ENCODE assay signal across 11 cellular contexts in genomic region chr13:105918842-105919741, GRCh38.
DNase-seq lines count a peak whose midpoint lies in the region; ATAC-seq, FAIRE-seq and TF ChIP-seq lines count a peak whose summit lies in the region.
"Had no signal": no experiment of that assay in that cellular context is flagged by ENCODE, and none has a peak within 500 bp of the region (broad histone marks: within the 10 kb centered on the region; RNA-seq: fewer than 3 reads in every experiment).

No MANE protein-coding gene starts in this region.

- peaks cover 28% of the 10 kb centered on the region for H3K4me1 Mint-ChIP-seq in osteocyte (ENCODE audit: unreplicated experiment)
- no peaks in the 10 kb centered on the region for H3K4me1 Mint-ChIP-seq in activated CD4-positive, alpha-beta T cell treated with anti-CD3 and anti-CD28 coated beads, Interleukin-2, amount 10 ng/mL, durations not matched to agents 24 days and 14 days
- no peaks in the 10 kb centered on the region for H3K4me1 Mint-ChIP-seq in activated CD8-positive, alpha-beta T cell treated with anti-CD3 and anti-CD28 coated beads for 36 hours (ENCODE audit: low read depth)

- H3K9me3 ChIP-seq in PC-3 (ENCODE audit: low read length), result no peaks in the 10 kb centered on the region
- H3K9me3 ChIP-seq: neutrophil had no signal

- H3K4me3 ChIP-seq in PC-3 (ENCODE audit: low read length), result peak overlapping the region; percentile 54
- H3K4me3 ChIP-seq: cardiac muscle cell had no signal

- H3K36me3 Mint-ChIP-seq in osteocyte (ENCODE audit: unreplicated experiment), result no peaks in the 10 kb centered on the region
- no peaks in the 10 kb centered on the region for H3K36me3 Mint-ChIP-seq in activated CD4-positive, alpha-beta T cell treated with anti-CD3 and anti-CD28 coated beads, Interleukin-2, amount 10 ng/mL, durations not matched to agents 24 days and 14 days (ENCODE audit: low read depth)
- H3K36me3 Mint-ChIP-seq in activated CD8-positive, alpha-beta T cell treated with anti-CD3 and anti-CD28 coated beads for 36 hours (ENCODE audit: low read depth), result no peaks in the 10 kb centered on the region

- intact Hi-C loops in PC-3 (cut with micrococcal nuclease), result loop anchor here (2.0 to 5.0 kb wide), 3 partner anchors 178 to 616 kb away; partner anchors contain the start of gene EFNB2
- intact Hi-C loops in activated CD4-positive, alpha-beta T cell treated with anti-CD3 and anti-CD28 coated beads, Interleukin-2, amount 10 ng/mL, durations not matched to agents 24 days and 14 days (cut with micrococcal nuclease), result no loop called here
- intact Hi-C loops in activated CD8-positive, alpha-beta T cell treated with anti-CD3 and anti-CD28 coated beads for 36 hours (cut with micrococcal nuclease), result no loop called here

- H3K4me1 ChIP-seq in PC-3 (ENCODE audit: insufficient read depth, low read length), result peaks cover 29% of the 10 kb centered on the region

- BruUV-seq in PC-3 (replicated peaks; lab: Mats Ljungman, UMichigan), result TSS peak; percentile 40

- POLR2A ChIA-PET in PC-3 (lab: Charles Lee; ENCODE audit: unreplicated experiment), result no interaction called here
- POLR2A ChIA-PET in activated CD8-positive, alpha-beta T cell treated with anti-CD3 and anti-CD28 coated beads for 36 hours (lab: Charles Lee), result no interaction called here

- no peaks in the 10 kb centered on the region for H3K9me2 ChIP-seq in PC-3 (replicated peaks; ENCODE audit: low read length)

- peak overlapping the region; percentile 9 for H3K27ac Mint-ChIP-seq in osteocyte (ENCODE audit: unreplicated experiment)
- no peak overlapping the region for H3K27ac Mint-ChIP-seq in activated CD4-positive, alpha-beta T cell treated with anti-CD3 and anti-CD28 coated beads, Interleukin-2, amount 10 ng/mL, durations not matched to agents 24 days and 14 days
- no peak overlapping the region for H3K27ac Mint-ChIP-seq in activated CD8-positive, alpha-beta T cell treated with anti-CD3 and anti-CD28 coated beads for 36 hours
- H3K27ac Mint-ChIP-seq: T-helper 1 cell treated with Interleukin-12 subunit alpha and Interleukin-12 subunit beta and Interleukin-4 antibody, amounts not matched to agents 30 μg/mL and 1 μg/mL, for 36 hours had no signal

- TF ChIP-seq CTCF in PC-3 (conservative IDR thresholded peaks at IDR 0.05; ENCODE audit: low read depth, low read length) (no peak), osteocyte (IDR thresholded peaks at IDR 0.05) (no peak)
- TF ChIP-seq CTCF in activated CD8-positive, alpha-beta T cell treated with anti-CD3 and anti-CD28 coated beads for 36 hours (IDR thresholded peaks at IDR 0.05), result no peak

- H3K27me3 Mint-ChIP-seq in osteocyte (ENCODE audit: unreplicated experiment), result no peaks in the 10 kb centered on the region
- H3K27me3 Mint-ChIP-seq in activated CD4-positive, alpha-beta T cell treated with anti-CD3 and anti-CD28 coated beads, Interleukin-2, amount 10 ng/mL, durations not matched to agents 24 days and 14 days, result no peaks in the 10 kb centered on the region
- peaks cover 1% of the 10 kb centered on the region for H3K27me3 Mint-ChIP-seq in activated CD8-positive, alpha-beta T cell treated with anti-CD3 and anti-CD28 coated beads for 36 hours

- H3K9ac ChIP-seq in PC-3 (ENCODE audit: low read length), result peak overlapping the region; percentile 89

- H3K27me3 ChIP-seq in PC-3 (ENCODE audit: low read length), result no peaks in the 10 kb centered on the region
- H3K27me3 ChIP-seq: cardiac muscle cell, neutrophil had no signal

- H4K20me1 ChIP-seq in PC-3 (ENCODE audit: low read length), result no peaks in the 10 kb centered on the region

- H3K9me3 Mint-ChIP-seq in osteocyte (ENCODE audit: unreplicated experiment), result peaks cover 6% of the 10 kb centered on the region
- no peaks in the 10 kb centered on the region for H3K9me3 Mint-ChIP-seq in activated CD4-positive, alpha-beta T cell treated with anti-CD3 and anti-CD28 coated beads, Interleukin-2, amount 10 ng/mL, durations not matched to agents 24 days and 14 days
- no peaks in the 10 kb centered on the region for H3K9me3 Mint-ChIP-seq in activated CD8-positive, alpha-beta T cell treated with anti-CD3 and anti-CD28 coated beads for 36 hours
- H3K9me3 Mint-ChIP-seq: T-helper 1 cell treated with Interleukin-12 subunit alpha and Interleukin-12 subunit beta and Interleukin-4 antibody, amounts not matched to agents 30 μg/mL and 1 μg/mL, for 36 hours had no signal

- DNase-seq in H54 (ENCODE audit: insufficient read length, low spot score) (peak; percentile 88), PC-3 (peak; percentile 90), epithelial cell of prostate (ENCODE audit: low read depth, low spot score) (peak; percentile 70), osteocyte (ENCODE audit: extremely low spot score, unreplicated experiment) (no peak), NCI-H1417 treated with DMSO at 0.1 percent for 48 hours (lab: John Stamatoyannopoulos, UW) (no peak)
- no peak for DNase-seq in stimulated activated CD8-positive, alpha-beta memory T cell treated with anti-CD3 and anti-CD28 coated beads, Interleukin-4, amount 100 ng/mL, for 48 hours
- no peak for DNase-seq in activated CD4-positive, alpha-beta T cell treated with anti-CD3 and anti-CD28 coated beads, Interleukin-2, amount 10 ng/mL, durations not matched to agents 24 days and 14 days
- DNase-seq in activated CD8-positive, alpha-beta T cell treated with anti-CD3 and anti-CD28 coated beads for 36 hours, result no peak

- CTCF ChIA-PET in PC-3 (lab: Charles Lee), result no interaction called here
- CTCF ChIA-PET in activated CD8-positive, alpha-beta T cell treated with anti-CD3 and anti-CD28 coated beads for 36 hours (lab: Charles Lee), result no interaction called here

- peak overlapping the region; percentile 32 for H3K4me3 Mint-ChIP-seq in osteocyte (ENCODE audit: unreplicated experiment)
- no peak overlapping the region for H3K4me3 Mint-ChIP-seq in activated CD4-positive, alpha-beta T cell treated with anti-CD3 and anti-CD28 coated beads, Interleukin-2, amount 10 ng/mL, durations not matched to agents 24 days and 14 days
- no peak overlapping the region for H3K4me3 Mint-ChIP-seq in activated CD8-positive, alpha-beta T cell treated with anti-CD3 and anti-CD28 coated beads for 36 hours
- H3K4me3 Mint-ChIP-seq: T-helper 1 cell treated with Interleukin-12 subunit alpha and Interleukin-12 subunit beta and Interleukin-4 antibody, amounts not matched to agents 30 μg/mL and 1 μg/mL, for 36 hours had no signal

- no peak for TF ChIP-seq POLR2A in H54 (IDR thresholded peaks at IDR 0.05; ENCODE audit: low read depth, low read length)

- H3K79me2 ChIP-seq in PC-3 (ENCODE audit: low read length), result no peaks in the 10 kb centered on the region

- H3K27ac ChIP-seq in PC-3 (ENCODE audit: low read length) (peak overlapping the region; percentile 99), epithelial cell of prostate (peak overlapping the region; percentile 85)
- H3K27ac ChIP-seq: cardiac muscle cell, neutrophil had no signal

- peak; percentile 99 for FAIRE-seq in H54 (lab: Jason Lieb, UNC)

- no peaks in the 10 kb centered on the region for H3K36me3 ChIP-seq in PC-3 (ENCODE audit: low read depth, low read length)
- H3K36me3 ChIP-seq: cardiac muscle cell, neutrophil had no signal

- H3K4me2 ChIP-seq in PC-3 (ENCODE audit: low read length), result peak overlapping the region; percentile 84

- H2AFZ ChIP-seq in PC-3 (ENCODE audit: low read length), result peak overlapping the region; percentile 51; the same call in 1 of the 2 replicates

- no peaks in the 10 kb centered on the region for H3F3A ChIP-seq in PC-3 (ENCODE audit: low read length, unreplicated experiment)

- ATAC-seq in PC-3, result peak; percentile 91
- no peak for ATAC-seq in activated CD8-positive, alpha-beta T cell treated with anti-CD3 and anti-CD28 coated beads for 36 hours

Comparison
In these comparisons a context has a peak if more than half of its experiments do, and no peak if none do; other contexts are left out.
1. DNase-seq: peak in H54 (single experiment), PC-3 (single experiment) and epithelial cell of prostate (single experiment); none in osteocyte (single experiment), stimulated activated CD8-positive, alpha-beta memory T cell treated with anti-CD3 and anti-CD28 coated beads, Interleukin-4, amount 100 ng/mL, for 48 hours (single experiment), activated CD4-positive, alpha-beta T cell treated with anti-CD3 and anti-CD28 coated beads, Interleukin-2, amount 10 ng/mL, durations not matched to agents 24 days and 14 days (single experiment), NCI-H1417 treated with DMSO at 0.1 percent for 48 hours (single experiment) and activated CD8-positive, alpha-beta T cell treated with anti-CD3 and anti-CD28 coated beads for 36 hours (single experiment).